In the genomic region with DNA sequence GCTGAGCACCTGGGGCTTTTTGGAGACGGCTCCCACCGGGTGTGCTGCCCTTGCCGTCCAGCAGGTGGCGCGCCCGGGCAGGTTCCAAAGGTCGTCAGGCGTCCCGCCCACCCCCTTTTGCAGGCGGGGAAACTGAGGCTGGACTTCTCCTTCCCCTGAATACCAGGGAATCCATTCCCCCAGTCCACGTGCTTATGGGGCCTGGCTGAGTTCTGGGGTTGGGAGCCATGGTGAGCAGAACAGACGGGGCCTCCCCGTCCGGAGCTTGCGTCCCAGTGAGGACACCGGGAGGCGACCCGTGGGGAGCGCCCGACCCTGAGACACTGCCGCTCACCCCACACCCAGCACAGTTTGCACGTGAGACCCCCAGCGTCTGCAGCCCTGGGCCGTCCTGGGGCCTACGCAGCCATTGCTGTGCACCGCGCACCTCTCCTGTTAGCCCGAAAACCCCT, we compare ENCODE assay signal across 8 cellular contexts. TPM values are rescaled to one million over a fixed set of nuclear protein-coding genes. Genes with fewer than 3 reads are reported as not detected.
DNase-seq lines count a peak whose midpoint lies in the region; ATAC-seq, FAIRE-seq and TF ChIP-seq lines count a peak whose summit lies in the region.

No MANE protein-coding gene starts in this region.

- no peak overlapping the region for H3K4me3 ChIP-seq in kidney epithelial cell (ENCODE audit: low read depth, low read length)

- H3K27me3 ChIP-seq in kidney epithelial cell (ENCODE audit: control insufficient read depth, insufficient read depth, low read length): peaks cover 22% of the 10 kb centered on the region

- DNase-seq in GM18507 (ENCODE audit: extremely low spot score, insufficient read length, low read depth) (peak; percentile 53), T-helper 22 cell (ENCODE audit: low read depth) (peak; percentile 14), astrocyte of the hippocampus (ENCODE audit: low read depth, low spot score) (peak; percentile 45), kidney epithelial cell (ENCODE audit: low read depth) (no peak), HCEC 1CT (no peak)
- DNase-seq in stimulated activated CD8-positive, alpha-beta memory T cell treated with anti-CD3 and anti-CD28 coated beads, Interleukin-15, amount 100 ng/mL, for 24 hours (ENCODE audit: low read depth): peak; percentile 49

- H3K36me3 ChIP-seq in kidney epithelial cell (ENCODE audit: control insufficient read depth, insufficient read depth, low read length): no peaks in the 10 kb centered on the region

- FAIRE-seq in GM18507 (lab: Jason Lieb, UNC): peak; percentile 35

- TF ChIP-seq CTCF in kidney epithelial cell (IDR thresholded peaks at IDR 0.05; ENCODE audit: insufficient read depth, low read length, poor library complexity, severe bottlenecking): peak; percentile 97

- no peak for ATAC-seq in GM18870 (IDR thresholded peaks at IDR 0.05; ENCODE audit: unreplicated experiment)
- ATAC-seq in GM21576 (IDR thresholded peaks at IDR 0.05; ENCODE audit: unreplicated experiment): no peak

RNA-seq across cellular contexts. Expression of gene JPH3, which starts 51.8 kb away (rescaled TPM):
- 1.9 and 2.1 TPM in 2 replicates for total RNA-seq in kidney epithelial cell

RNA-seq across cellular contexts. Expression of gene ZCCHC14, which starts 57.7 kb away (rescaled TPM):
- total RNA-seq in kidney epithelial cell: 34.6 and 41.6 TPM in 2 replicates

Comparison
In these comparisons a context has a peak if more than half of its experiments do, and no peak if none do; other contexts are left out.
1. DNase-seq: peak in GM18507 (single experiment), T-helper 22 cell (single experiment), astrocyte of the hippocampus (single experiment) and stimulated activated CD8-positive, alpha-beta memory T cell treated with anti-CD3 and anti-CD28 coated beads, Interleukin-15, amount 100 ng/mL, for 24 hours (single experiment); none in kidney epithelial cell (single experiment) and HCEC 1CT (single experiment).